1 cellular context compared by ENCODE assay signal in genomic region chr3:14430706-14431470, GRCh38.
TF ChIP-seq lines count a peak whose summit lies in the region.

No MANE protein-coding gene starts in this region.

TF ChIP-seq in GM12878, 131 proteins besides CTCF, POLR2A, EP300 and RAD21 (continued from another document):
- TF ChIP-seq ZBTB33 (IDR thresholded peaks at IDR 0.05) = no peak
- TF ChIP-seq TCF7 (IDR thresholded peaks at IDR 0.05; ENCODE audit: borderline replicate concordance) = no peak
- TF ChIP-seq HDAC2 (IDR thresholded peaks at IDR 0.05) = no peak
- TF ChIP-seq RELB (IDR thresholded peaks at IDR 0.05; ENCODE audit: low read depth) = no peak
- no peak for TF ChIP-seq GATAD2B (conservative IDR thresholded peaks at IDR 0.05; ENCODE audit: low read depth)
TF ChIP-seq in GM12878: peak in this region for 0.
